21 cellular contexts compared by ENCODE assay signal in genomic region chrX:41619221-41619620, GRCh38.
A peak's percentile ranks its signal among the peaks of the same experiment; 100 is the strongest.
DNase-seq lines count a peak whose midpoint lies in the region; ATAC-seq, FAIRE-seq and TF ChIP-seq lines count a peak whose summit lies in the region.
"Had no signal": no experiment of that assay in that cellular context is flagged by ENCODE, and none has a peak within 500 bp of the region (broad histone marks: within the 10 kb centered on the region; RNA-seq: fewer than 3 reads in every experiment).

No MANE protein-coding gene starts in this region.

- H4K8ac ChIP-seq in trophoblast cell (ENCODE audit: low read depth, low read length): no peak overlapping the region

- H3K14ac ChIP-seq in trophoblast cell (ENCODE audit: low read length): no peak overlapping the region

- H3K4ac ChIP-seq in trophoblast cell (ENCODE audit: low read depth, low read length): no peak overlapping the region

- H3K79me1 ChIP-seq in trophoblast cell (ENCODE audit: low read length): peaks cover 2% of the 10 kb centered on the region

- no peaks in the 10 kb centered on the region for H4K20me1 ChIP-seq in astrocyte (ENCODE audit: insufficient read depth, low read length)

- H3K27ac ChIP-seq in HEK293 (ENCODE audit: extremely low read depth, low read depth, low read length) (0 out of 2 replicates have a peak overlapping the region, but pooled peaks have one; percentile 20), astrocyte (ENCODE audit: low read depth, low read length) (no peak overlapping the region), trophoblast cell (ENCODE audit: low read depth, low read length) (no peak overlapping the region)
- H3K27ac ChIP-seq: BLaER1, C4-2B had no signal

- no peaks in the 10 kb centered on the region for H3K36me3 Mint-ChIP-seq in astrocyte (ENCODE audit: low read depth, unreplicated experiment)

- H3K79me2 ChIP-seq in astrocyte (ENCODE audit: insufficient read depth, low read length) (no peaks in the 10 kb centered on the region), trophoblast cell (ENCODE audit: control insufficient read depth, insufficient read depth, low read length, poor library complexity) (no peaks in the 10 kb centered on the region)

- H3K18ac ChIP-seq in trophoblast cell (ENCODE audit: low read length): no peak overlapping the region

- H3K4me1 Mint-ChIP-seq in astrocyte (ENCODE audit: low read depth, unreplicated experiment): peaks cover 9% of the 10 kb centered on the region

- H3K23ac ChIP-seq in trophoblast cell (ENCODE audit: low read length): no peak overlapping the region

- CTCF ChIA-PET in HEK293 (lab: Yijun Ruan, JAX): no interaction called here

- TF ChIP-seq CTCF in HEK293 (tag by site-specific recombination; IDR thresholded peaks at IDR 0.05) (no peak), astrocyte (IDR thresholded peaks at IDR 0.05; ENCODE audit: insufficient read depth, low read depth, low read length) (no peak)

- no peak overlapping the region for H2BK12ac ChIP-seq in trophoblast cell (ENCODE audit: low read length)

- peaks cover 0 to 3% of the 10 kb centered on the region in 2 experiments; a peak in 1 of 3 replicates for H3K36me3 ChIP-seq in HEK293 (ENCODE audit: control insufficient read depth in 2 of 2, insufficient read depth in 1 of 2, low read length in 2 of 2)
- no peaks in the 10 kb centered on the region for H3K36me3 ChIP-seq in astrocyte (ENCODE audit: insufficient read depth, low read length)
- H3K36me3 ChIP-seq in trophoblast cell (ENCODE audit: control insufficient read depth in 1 of 2, insufficient read depth in 2 of 2, low read length in 2 of 2): no peaks in the 10 kb centered on the region
- H3K36me3 ChIP-seq: HAP-1 had no signal

- H2BK120ac ChIP-seq in trophoblast cell (ENCODE audit: insufficient read depth, low read length, poor library complexity): no peak overlapping the region

- peak; percentile 90 for FAIRE-seq in astrocyte (lab: Jason Lieb, UNC)
- FAIRE-seq: D721Med, GM12891, GM18507, H54 had no signal

- no peak overlapping the region for H3K4me2 ChIP-seq in astrocyte (ENCODE audit: low read length)
- H3K4me2 ChIP-seq in trophoblast cell (ENCODE audit: low read length): no peak overlapping the region
- H3K4me2 ChIP-seq: BLaER1 had no signal

- DNase-seq in astrocyte (ENCODE audit: low read depth) (no peak), trophoblast cell (peak; percentile 61 to 79)
- DNase-seq: CD4-positive, CD25-positive, alpha-beta regulatory T cell; CD8-positive, alpha-beta memory T cell; DMS 273 treated with DMSO at 0.1 percent for 48 hours; DMS79; GF-D8; GOT3 had no signal

- POLR2A ChIA-PET in HEK293 (lab: Yijun Ruan, JAX): no interaction called here

- no peak overlapping the region for H4K91ac ChIP-seq in trophoblast cell (ENCODE audit: low read depth, low read length)

- peaks cover 11% of the 10 kb centered on the region; the same call in 1 of the 2 replicates for H3K4me1 ChIP-seq in HEK293 (ENCODE audit: control insufficient read depth, insufficient read depth, low read length)
- H3K4me1 ChIP-seq in astrocyte (ENCODE audit: insufficient read depth, low read length): no peaks in the 10 kb centered on the region
- H3K4me1 ChIP-seq in trophoblast cell (ENCODE audit: control insufficient read depth in 1 of 2, insufficient read depth in 2 of 2, low read length in 2 of 2): peaks cover 0 to 3% of the 10 kb centered on the region in 2 experiments
- H3K4me1 ChIP-seq: BLaER1, HAP-1 had no signal

- H3K27me3 ChIP-seq in astrocyte (ENCODE audit: insufficient read depth, low read length): no peaks in the 10 kb centered on the region
- no peaks in the 10 kb centered on the region for H3K27me3 ChIP-seq in trophoblast cell (ENCODE audit: insufficient read depth, low read length)

- H3K4me3 ChIP-seq in HEK293 (ENCODE audit: low read depth, low read length) (no peak overlapping the region), astrocyte (ENCODE audit: insufficient read depth, low read depth, low read length) (no peak overlapping the region), trophoblast cell (ENCODE audit: low read depth, low read length) (no peak overlapping the region)
- H3K4me3 ChIP-seq: BLaER1, HAP-1 had no signal

- H4K12ac ChIP-seq in trophoblast cell (ENCODE audit: low read depth, low read length): no peak overlapping the region

- H3K9me3 Mint-ChIP-seq in astrocyte (ENCODE audit: unreplicated experiment): no peaks in the 10 kb centered on the region
- H3K9me3 Mint-ChIP-seq: CD8-positive, alpha-beta memory T cell had no signal

- H3K4me3 Mint-ChIP-seq in astrocyte (ENCODE audit: unreplicated experiment): no peak overlapping the region
- H3K4me3 Mint-ChIP-seq: B cell; CD4-positive, CD25-positive, alpha-beta regulatory T cell; CD8-positive, alpha-beta memory T cell had no signal

- H3K9me3 ChIP-seq in HEK293 (ENCODE audit: control insufficient read depth, insufficient read depth, low read depth, low read length) (no peaks in the 10 kb centered on the region), astrocyte (ENCODE audit: insufficient read depth, low read depth, low read length) (no peaks in the 10 kb centered on the region), trophoblast cell (ENCODE audit: insufficient read depth, low read depth, low read length) (no peaks in the 10 kb centered on the region)
- H3K9me3 ChIP-seq: BLaER1, HAP-1 had no signal

- H3K9ac ChIP-seq in astrocyte (ENCODE audit: low read length) (no peak overlapping the region), trophoblast cell (ENCODE audit: low read length) (no peak overlapping the region)
- H3K9ac ChIP-seq: BLaER1 had no signal

- no peak overlapping the region for H2AFZ ChIP-seq in astrocyte (ENCODE audit: low read depth, low read length)
- H2AFZ ChIP-seq in trophoblast cell (ENCODE audit: insufficient read depth, low read length, poor library complexity): no peak overlapping the region

- H3K27ac Mint-ChIP-seq in astrocyte (ENCODE audit: unreplicated experiment): no peak overlapping the region
- H3K27ac Mint-ChIP-seq: B cell; CD8-positive, alpha-beta memory T cell had no signal

- no peak overlapping the region for H2AK5ac ChIP-seq in trophoblast cell (ENCODE audit: low read length)

- no peak for ATAC-seq in HG02840 (IDR thresholded peaks at IDR 0.05; ENCODE audit: low FRiP score, unreplicated experiment)
- ATAC-seq in HG03097 (IDR thresholded peaks at IDR 0.05; ENCODE audit: low FRiP score, unreplicated experiment): no peak
- no peak for ATAC-seq in GM18909 (IDR thresholded peaks at IDR 0.05; ENCODE audit: poor library complexity, unreplicated experiment)
- no peak for ATAC-seq in HG03432 (IDR thresholded peaks at IDR 0.05; ENCODE audit: unreplicated experiment)

- no peak overlapping the region for H2BK5ac ChIP-seq in trophoblast cell (ENCODE audit: low read depth, low read length, poor library complexity)

- no peaks in the 10 kb centered on the region for H3K27me3 Mint-ChIP-seq in astrocyte (ENCODE audit: low read depth, unreplicated experiment)
- H3K27me3 Mint-ChIP-seq: B cell; CD4-positive, CD25-positive, alpha-beta regulatory T cell had no signal

TF ChIP-seq in HEK293, 187 proteins besides CTCF, POLR2A, EP300 and RAD21:
- TF ChIP-seq REST (tag by site-specific recombination; IDR thresholded peaks at IDR 0.05) (no peak), PRDM6 (tag by site-specific recombination; IDR thresholded peaks at IDR 0.05) (0 out of 2 replicates have a peak, but pooled peaks have one; percentile 9)
